11 cellular contexts compared by ENCODE assay signal in the genomic region with DNA sequence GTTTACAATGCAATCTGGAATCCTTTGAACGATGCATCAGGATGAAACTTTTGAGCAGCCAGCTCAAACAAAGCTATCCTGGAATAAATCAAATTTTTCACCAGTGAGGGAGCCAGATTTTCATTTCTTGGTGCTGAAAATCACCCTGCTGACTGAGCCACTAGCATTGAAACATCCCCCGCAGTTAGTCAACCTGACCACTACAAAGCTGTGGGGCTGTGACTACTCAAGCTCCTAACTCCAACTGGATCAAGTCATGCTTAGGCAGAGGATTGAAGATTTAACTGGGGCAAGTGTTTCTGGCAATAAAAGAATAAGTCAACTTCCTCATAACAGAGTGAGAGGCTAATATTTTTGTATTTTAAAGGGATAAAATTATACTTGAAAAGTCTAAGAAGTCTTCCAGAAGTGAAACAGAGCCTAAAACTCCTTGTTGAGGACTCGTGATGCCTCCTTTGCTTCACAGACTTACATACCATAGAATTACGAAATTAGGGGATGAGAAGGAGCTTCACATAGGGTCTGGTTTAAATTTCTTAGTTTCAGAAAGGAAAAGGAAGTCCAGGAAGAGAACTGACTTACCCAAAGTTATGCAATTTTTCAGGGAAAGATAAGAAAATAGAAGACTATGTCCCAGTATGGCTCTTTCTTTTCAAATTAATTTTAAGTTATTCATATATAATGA.
DNase-seq lines count a peak whose midpoint lies in the region; ATAC-seq and TF ChIP-seq lines count a peak whose summit lies in the region.
"Had no signal": no experiment of that assay in that cellular context is flagged by ENCODE, and none has a peak within 500 bp of the region (broad histone marks: within the 10 kb centered on the region; RNA-seq: fewer than 3 reads in every experiment).

No MANE protein-coding gene starts in this region.

- H3K36me3 ChIP-seq in neural progenitor cell = no peaks in the 10 kb centered on the region
- H3K36me3 ChIP-seq: sigmoid colon, thoracic aorta had no signal

- H3K9me3 Mint-ChIP-seq in neural progenitor cell (no peaks in the 10 kb centered on the region), chondrocyte (ENCODE audit: low read depth) (no peaks in the 10 kb centered on the region)
- H3K9me3 Mint-ChIP-seq in activated CD4-positive, alpha-beta T cell treated with anti-CD3 and anti-CD28 coated beads, Interleukin-2, amount 10 ng/mL, durations not matched to agents 7 days and 5 days = no peaks in the 10 kb centered on the region

- H3K27me3 Mint-ChIP-seq in neural progenitor cell (ENCODE audit: insufficient read depth, low read depth) (no peaks in the 10 kb centered on the region), chondrocyte (ENCODE audit: low read depth) (peaks cover 28% of the 10 kb centered on the region)
- H3K27me3 Mint-ChIP-seq in activated CD4-positive, alpha-beta T cell treated with anti-CD3 and anti-CD28 coated beads, Interleukin-2, amount 10 ng/mL, durations not matched to agents 7 days and 5 days = peaks cover 3% of the 10 kb centered on the region
- H3K27me3 Mint-ChIP-seq: activated naive CD8-positive, alpha-beta T cell had no signal

- no peaks in the 10 kb centered on the region for H4K20me1 ChIP-seq in neural progenitor cell (ENCODE audit: low read depth)

- H3K27ac Mint-ChIP-seq in neural progenitor cell (no peak overlapping the region), chondrocyte (ENCODE audit: unreplicated experiment) (no peak overlapping the region)
- H3K27ac Mint-ChIP-seq in activated CD4-positive, alpha-beta T cell treated with anti-CD3 and anti-CD28 coated beads, Interleukin-2, amount 10 ng/mL, durations not matched to agents 7 days and 5 days = no peak overlapping the region
- H3K27ac Mint-ChIP-seq: activated naive CD8-positive, alpha-beta T cell had no signal

- CTCF ChIA-PET in activated CD4-positive, alpha-beta T cell treated with anti-CD3 and anti-CD28 coated beads, Interleukin-2, amount 10 ng/mL, durations not matched to agents 7 days and 5 days (lab: Charles Lee) = no interaction called here

- POLR2A ChIA-PET in activated CD4-positive, alpha-beta T cell treated with anti-CD3 and anti-CD28 coated beads, Interleukin-2, amount 10 ng/mL, durations not matched to agents 7 days and 5 days (lab: Charles Lee) = interaction anchor here (0.6 kb wide), 1 partner anchor 153 kb away, joined by 5 read pairs; no protein-coding TSS in a partner anchor

- H3K9ac ChIP-seq in neural progenitor cell = no peak overlapping the region

- H3K27me3 ChIP-seq in neural progenitor cell = no peaks in the 10 kb centered on the region
- H3K27me3 ChIP-seq: sigmoid colon had no signal

- no peak for ATAC-seq in GM19328 (IDR thresholded peaks at IDR 0.05; ENCODE audit: unreplicated experiment)

- no peak overlapping the region for H3K27ac ChIP-seq in neural progenitor cell
- H3K27ac ChIP-seq: thoracic aorta had no signal

- no peak overlapping the region for H3K4me3 Mint-ChIP-seq in neural progenitor cell
- H3K4me3 Mint-ChIP-seq in chondrocyte (ENCODE audit: unreplicated experiment) = no peak overlapping the region
- no peak overlapping the region for H3K4me3 Mint-ChIP-seq in activated CD4-positive, alpha-beta T cell treated with anti-CD3 and anti-CD28 coated beads, Interleukin-2, amount 10 ng/mL, durations not matched to agents 7 days and 5 days
- H3K4me3 Mint-ChIP-seq: activated naive CD8-positive, alpha-beta T cell had no signal

- H3F3A ChIP-seq in neural progenitor cell (ENCODE audit: low read depth) = no peaks in the 10 kb centered on the region

- H3K4me3 ChIP-seq in GM12865 (ENCODE audit: low read depth, low read length) = no peak overlapping the region
- no peak overlapping the region for H3K4me3 ChIP-seq in astrocyte of the cerebellum (ENCODE audit: low read depth, low read length)
- no peak overlapping the region for H3K4me3 ChIP-seq in neural progenitor cell
- H3K4me3 ChIP-seq: sigmoid colon, thoracic aorta had no signal

- H3K4me2 ChIP-seq in neural progenitor cell = no peak overlapping the region

- TF ChIP-seq CTCF in GM12865 (IDR thresholded peaks at IDR 0.05; ENCODE audit: insufficient read depth, low read depth, low read length, missing control alignments) = no peak
- TF ChIP-seq CTCF in astrocyte of the cerebellum (IDR thresholded peaks at IDR 0.05; ENCODE audit: low read depth, low read length, missing control alignments) = peak; percentile 32
- peak; percentile 32 for TF ChIP-seq CTCF in neural progenitor cell (IDR thresholded peaks at IDR 0.05)
- TF ChIP-seq CTCF in chondrocyte (IDR thresholded peaks at IDR 0.05) = no peak

- no peaks in the 10 kb centered on the region for H3K9me3 ChIP-seq in neural progenitor cell (ENCODE audit: low read depth)
- H3K9me3 ChIP-seq: sigmoid colon, thoracic aorta had no signal

- peak; percentile 3 for DNase-seq in GM12865 (ENCODE audit: low read depth)
- DNase-seq in LHCN-M2 (ENCODE audit: low read depth) = peak; percentile 42
- peak; percentile 20 for DNase-seq in astrocyte of the cerebellum (ENCODE audit: low read depth)
- DNase-seq in neural progenitor cell (ENCODE audit: low spot score) = peak; percentile 48
- DNase-seq in stimulated activated CD4-positive, alpha-beta T cell treated with anti-CD3 and anti-CD28 coated beads, Interleukin-2, amount 100 ng/mL, for 24 hours = no peak
- DNase-seq in chondrocyte (ENCODE audit: low spot score) = no peak
- no peak for DNase-seq in activated CD4-positive, alpha-beta T cell treated with anti-CD3 and anti-CD28 coated beads, Interleukin-2, amount 10 ng/mL, durations not matched to agents 7 days and 5 days
- DNase-seq: sigmoid colon had no signal

- no peak overlapping the region for H2AFZ ChIP-seq in neural progenitor cell (replicated peaks)

- in situ Hi-C loops in astrocyte of the cerebellum (cut with HindIII; ENCODE audit: low sequenced_read_pairs) = no loop called here

- H3K79me2 ChIP-seq in neural progenitor cell (ENCODE audit: low read depth) = no peaks in the 10 kb centered on the region

- H3K4me1 Mint-ChIP-seq in neural progenitor cell (peaks cover 18% of the 10 kb centered on the region), chondrocyte (ENCODE audit: low read depth) (no peaks in the 10 kb centered on the region)
- no peaks in the 10 kb centered on the region for H3K4me1 Mint-ChIP-seq in activated CD4-positive, alpha-beta T cell treated with anti-CD3 and anti-CD28 coated beads, Interleukin-2, amount 10 ng/mL, durations not matched to agents 7 days and 5 days

- H3K36me3 Mint-ChIP-seq in neural progenitor cell = peaks cover 8% of the 10 kb centered on the region
- no peaks in the 10 kb centered on the region for H3K36me3 Mint-ChIP-seq in chondrocyte (ENCODE audit: low read depth)
- H3K36me3 Mint-ChIP-seq in activated CD4-positive, alpha-beta T cell treated with anti-CD3 and anti-CD28 coated beads, Interleukin-2, amount 10 ng/mL, durations not matched to agents 7 days and 5 days (ENCODE audit: low read depth) = no peaks in the 10 kb centered on the region
- H3K36me3 Mint-ChIP-seq: activated naive CD8-positive, alpha-beta T cell had no signal

- H3K4me1 ChIP-seq in neural progenitor cell = no peaks in the 10 kb centered on the region
- H3K4me1 ChIP-seq: sigmoid colon had no signal

Comparison
In these comparisons a context has a peak if more than half of its experiments do, and no peak if none do; other contexts are left out.
1. DNase-seq: peak in GM12865 (single experiment), LHCN-M2 (single experiment), astrocyte of the cerebellum (single experiment) and neural progenitor cell (single experiment); none in stimulated activated CD4-positive, alpha-beta T cell treated with anti-CD3 and anti-CD28 coated beads, Interleukin-2, amount 100 ng/mL, for 24 hours (0 of 2), chondrocyte (single experiment) and activated CD4-positive, alpha-beta T cell treated with anti-CD3 and anti-CD28 coated beads, Interleukin-2, amount 10 ng/mL, durations not matched to agents 7 days and 5 days (single experiment).
2. CTCF ChIP-seq: peak in astrocyte of the cerebellum (single experiment) and neural progenitor cell (single experiment); none in GM12865 (single experiment) and chondrocyte (single experiment).